ENCODE assay signal across 8 cellular contexts in the genomic region with DNA sequence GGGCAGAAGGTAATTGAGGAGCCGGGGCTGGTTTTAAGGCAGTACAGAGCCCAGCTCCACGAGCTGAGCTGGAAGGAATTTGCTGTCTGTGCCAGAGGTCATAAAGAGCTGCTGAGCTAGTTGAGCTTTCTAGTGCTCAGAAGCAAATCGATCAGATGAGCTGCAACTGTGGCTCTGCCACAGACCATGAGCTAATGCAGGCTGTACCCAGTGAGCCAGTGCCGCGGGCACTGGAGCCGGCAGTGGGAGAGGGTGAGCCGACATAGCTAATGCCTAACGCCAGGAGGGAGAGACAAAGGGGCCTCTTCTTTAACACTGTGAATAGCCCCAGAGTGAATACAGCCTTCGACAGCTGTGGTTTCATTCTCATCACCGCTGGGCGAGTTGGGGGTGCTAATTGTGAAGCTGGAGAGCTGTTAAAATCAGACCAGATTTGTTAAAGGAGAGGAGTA.
DNase-seq lines count a peak whose midpoint lies in the region; ATAC-seq and TF ChIP-seq lines count a peak whose summit lies in the region.

No MANE protein-coding gene starts in this region.

- TF ChIP-seq RAD21 in SK-N-SH (IDR thresholded peaks at IDR 0.05; ENCODE audit: low read length): no peak

- H4K20me1 ChIP-seq in SK-N-SH (ENCODE audit: insufficient read depth): no peaks in the 10 kb centered on the region

- no peak for TF ChIP-seq EP300 in SK-N-SH (IDR thresholded peaks at IDR 0.05; ENCODE audit: borderline replicate concordance in 1 of 2, low read depth in 1 of 2, low read length in 1 of 2)

- no peaks in the 10 kb centered on the region for H3K27me3 ChIP-seq in SK-N-SH (ENCODE audit: insufficient read depth)
- H3K27me3 ChIP-seq in cardiac muscle cell: no peaks in the 10 kb centered on the region

- no peak overlapping the region for H3K4me3 ChIP-seq in SK-N-SH (ENCODE audit: low read depth in 2 of 2, low read length in 1 of 2)
- no peak overlapping the region for H3K4me3 ChIP-seq in cardiac muscle cell

- H3K9me3 ChIP-seq in SK-N-SH (no peaks in the 10 kb centered on the region), cardiac muscle cell (ENCODE audit: low read depth) (no peaks in the 10 kb centered on the region)

- H3K9me2 ChIP-seq in SK-N-SH: no peaks in the 10 kb centered on the region

- CTCF ChIA-PET in SK-N-SH (lab: Yijun Ruan, JAX): interaction anchor here (1.1 kb wide), 1 partner anchor 10 kb away, joined by 3 read pairs; no protein-coding TSS in a partner anchor

- H3K4me2 ChIP-seq in SK-N-SH: peak overlapping the region; percentile 36; the same call in 1 of the 2 replicates

- H3K9ac ChIP-seq in SK-N-SH: no peak overlapping the region

- H2AFZ ChIP-seq in SK-N-SH (ENCODE audit: low read depth): peak overlapping the region; percentile 43

- POLR2A ChIA-PET in SK-N-SH (lab: Yijun Ruan, JAX): no interaction called here

- TF ChIP-seq CTCF in SK-N-SH (IDR thresholded peaks at IDR 0.05) (no peak), cardiac muscle cell (IDR thresholded peaks at IDR 0.05; ENCODE audit: low read depth, low read length) (no peak)

- WGBS in SK-N-SH (ENCODE audit: low lambda C conversion rate): 67% methylated on average over 11 of the region's 11 CpGs

- H3K4me1 ChIP-seq in SK-N-SH (ENCODE audit: control insufficient read depth in 1 of 2, insufficient read depth in 2 of 2, low read depth in 1 of 2, low read length in 1 of 2) (peaks cover 5 to 9% of the 10 kb centered on the region in 2 experiments; a peak in 3 of 4 replicates), cardiac muscle cell (ENCODE audit: low read depth) (no peaks in the 10 kb centered on the region)

- DNase-seq in GM04503 (ENCODE audit: low read depth): peak; percentile 63
- peak; percentile 51 for DNase-seq in SK-N-SH
- peak; percentile 19 to 51 for DNase-seq in cardiac muscle cell (ENCODE audit: low read depth in 1 of 2, low spot score in 1 of 2)
- peak; percentile 81 for DNase-seq in retina
- DNase-seq in NCI-H2081 (lab: John Stamatoyannopoulos, UW): no peak
- DNase-seq in SKM-1 (lab: John Stamatoyannopoulos, UW; ENCODE audit: unreplicated experiment): no peak
- DNase-seq in activated naive CD4-positive, alpha-beta T cell treated with anti-CD3 and anti-CD28 coated beads, Interleukin-2, amount 50 U/mL, for 16 hours: no peak

- H3K27ac ChIP-seq in SK-N-SH (ENCODE audit: low read depth in 2 of 2, low read length in 1 of 2) (peak overlapping the region in 1 of 2 experiments; percentile 43; a peak in 2 of 4 replicates), cardiac muscle cell (no peak overlapping the region)

- ATAC-seq in HG03442 (IDR thresholded peaks at IDR 0.05; ENCODE audit: unreplicated experiment): no peak

- no peaks in the 10 kb centered on the region for H3K79me2 ChIP-seq in SK-N-SH (ENCODE audit: insufficient read depth)

- H3K36me3 ChIP-seq in SK-N-SH (replicated peaks in 1 of 2; ENCODE audit: control insufficient read depth in 1 of 2, insufficient read depth in 2 of 2, low read length in 1 of 2): no peaks in the 10 kb centered on the region
- H3K36me3 ChIP-seq in cardiac muscle cell: no peaks in the 10 kb centered on the region

- no peaks in the 10 kb centered on the region for H3F3A ChIP-seq in SK-N-SH (replicated peaks; ENCODE audit: insufficient read depth)

TF ChIP-seq in SK-N-SH, 30 proteins besides CTCF, POLR2A, EP300 and RAD21:
- TF ChIP-seq GABPA (IDR thresholded peaks at IDR 0.05; ENCODE audit: low read depth): no peak
- peak; percentile 14; the same call in 1 of the 2 replicates for TF ChIP-seq SMC3 (IDR thresholded peaks at IDR 0.05; ENCODE audit: low read depth, low read length)

Comparison
In these comparisons a context has a peak if more than half of its experiments do, and no peak if none do; other contexts are left out.
1. DNase-seq: peak in GM04503 (single experiment), SK-N-SH (single experiment), cardiac muscle cell (2 of 2) and retina (single experiment); none in NCI-H2081 (0 of 2), SKM-1 (single experiment) and activated naive CD4-positive, alpha-beta T cell treated with anti-CD3 and anti-CD28 coated beads, Interleukin-2, amount 50 U/mL, for 16 hours (single experiment).